In the genomic region with DNA sequence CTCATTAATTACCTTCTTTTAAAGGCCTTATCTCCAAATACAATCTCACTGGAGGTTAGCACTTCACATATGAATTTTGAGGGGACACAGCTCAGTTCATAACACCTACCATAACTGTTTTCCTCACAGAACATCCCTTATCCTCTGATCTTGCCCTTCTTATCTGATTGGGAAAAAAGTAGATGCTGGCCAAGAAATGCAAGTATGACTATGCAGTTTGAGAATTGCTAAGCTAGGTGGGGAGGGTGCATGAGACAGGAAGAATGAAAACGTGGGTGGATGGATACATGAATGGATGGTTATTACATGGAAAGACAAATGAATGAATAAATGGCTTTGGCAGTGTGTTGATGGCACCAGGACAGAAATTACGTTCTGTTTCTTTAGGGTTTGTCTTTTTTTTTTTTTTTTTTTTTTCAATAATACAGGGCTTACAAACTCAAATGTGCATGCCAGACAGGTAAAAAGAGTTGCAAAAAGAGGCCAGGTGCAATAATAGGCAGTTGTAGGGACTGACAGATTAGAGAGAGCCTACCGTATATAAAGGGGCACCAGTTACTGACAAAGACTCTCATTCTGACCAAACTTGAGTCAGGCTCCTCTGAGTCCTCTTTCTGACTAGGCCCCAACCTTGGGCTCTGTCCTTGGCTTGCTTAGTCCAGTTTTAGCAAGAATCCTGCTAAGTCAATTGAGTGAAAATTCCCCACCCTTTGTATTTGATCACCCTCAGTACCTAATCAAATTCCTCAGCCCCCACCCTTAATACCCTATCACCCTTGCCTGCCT, we compare ENCODE assay signal across 1 cellular context.
TF ChIP-seq lines count a peak whose summit lies in the region.

No MANE protein-coding gene starts in this region.

TF ChIP-seq in HepG2, 621 proteins besides CTCF, POLR2A, EP300 and RAD21 (continued from another document):
- no peak for TF ChIP-seq ZNF646 (CRISPR knock-in tag; IDR thresholded peaks at IDR 0.05)
